ENCODE assay signal across 15 cellular contexts in genomic region chr16:52498640-52499039, GRCh38. TPM values are rescaled to one million over a fixed set of nuclear protein-coding genes. Genes with fewer than 3 reads are reported as not detected.
DNase-seq lines count a peak whose midpoint lies in the region; ATAC-seq and TF ChIP-seq lines count a peak whose summit lies in the region.
"Had no signal": no experiment of that assay in that cellular context is flagged by ENCODE, and none has a peak within 500 bp of the region (broad histone marks: within the 10 kb centered on the region; RNA-seq: fewer than 3 reads in every experiment).

No MANE protein-coding gene starts in this region.

- peaks cover 0 to 3% (median 0%) of the 10 kb centered on the region in 45 donors for H3K27me3 ChIP-seq in dorsolateral prefrontal cortex
- H3K27me3 ChIP-seq in mucosa of rectum (ENCODE audit: control insufficient read depth in 2 of 2, insufficient read depth in 2 of 2, low read length in 2 of 2), result no peaks in the 10 kb centered on the region
- H3K27me3 ChIP-seq: right atrium auricular region had no signal

- H3K9me3 ChIP-seq in mucosa of rectum (ENCODE audit: control insufficient read depth in 2 of 2, low read length in 2 of 2), result no peaks in the 10 kb centered on the region
- H3K9me3 ChIP-seq: right atrium auricular region had no signal

- intact Hi-C loops in dorsolateral prefrontal cortex (cut with DNase I), result loop anchor here in 1 of 2 donors (10.0 kb wide), 1 partner anchor 434 kb away; no protein-coding TSS in a partner anchor

- H3K9ac ChIP-seq in mucosa of rectum (ENCODE audit: low read depth in 1 of 2, low read length in 2 of 2), result no peak overlapping the region

- peak; percentile 87 for DNase-seq in DMS53 (lab: John Stamatoyannopoulos, UW)
- DNase-seq in NCI-H345 treated with DMSO at 0.1 percent for 48 hours (lab: John Stamatoyannopoulos, UW; ENCODE audit: unreplicated experiment), result peak; percentile 30
- DNase-seq in dorsolateral prefrontal cortex, result peak in 4 of 10 donors; percentile 24 to 45 (median 38)
- DNase-seq in 8988T, result no peak
- DNase-seq in amniotic stem cell (lab: John Stamatoyannopoulos, UW), result no peak
- DNase-seq in activated CD8-positive, alpha-beta memory T cell treated with anti-CD3 and anti-CD28 coated beads, Interleukin-2, amount 50 U/mL, for 48 hours, result no peak
- DNase-seq: activated CD4-positive, alpha-beta T cell treated with anti-CD3 and anti-CD28 coated beads for 4 hours; activated T-cell treated with anti-CD3 and anti-CD28 coated beads, Interleukin-2, amount 50 U/mL, for 24 hours; dermis blood vessel endothelial cell; NCI-H2171 had no signal

- no peak for ATAC-seq in GM18519 (IDR thresholded peaks at IDR 0.05; ENCODE audit: low FRiP score, unreplicated experiment)

- no peak for TF ChIP-seq CTCF in dorsolateral prefrontal cortex (IDR thresholded peaks at IDR 0.05 in 54 of 56, conservative IDR thresholded peaks at IDR 0.05 in 2 of 56; ENCODE audit: low read depth in 1 of 56, partially characterized antibody in 56 of 56)

- H3K4me3 ChIP-seq in dorsolateral prefrontal cortex, result peak overlapping the region in 48 of 59 donors; percentile 0 to 52 (median 31)
- peak overlapping the region in 1 of 2 donors; percentile 15 for H3K4me3 ChIP-seq in mucosa of rectum (ENCODE audit: low read length in 2 of 2)
- H3K4me3 ChIP-seq: right atrium auricular region had no signal

- H3K27ac ChIP-seq in dorsolateral prefrontal cortex (peak overlapping the region in 56 of 59 donors; percentile 9 to 91 (median 77)), mucosa of rectum (ENCODE audit: low read depth in 2 of 2, low read length in 2 of 2) (peak overlapping the region; percentile 48 to 60)
- H3K27ac ChIP-seq: right atrium auricular region, RWPE1 had no signal

- H3K4me1 ChIP-seq in mucosa of rectum (ENCODE audit: control insufficient read depth in 2 of 2, insufficient read depth in 2 of 2, low read length in 2 of 2), result peaks cover 28 to 43% of the 10 kb centered on the region in 2 donors
- H3K4me1 ChIP-seq: right atrium auricular region had no signal

- no peaks in the 10 kb centered on the region for H3K36me3 ChIP-seq in mucosa of rectum (ENCODE audit: control insufficient read depth in 2 of 2, insufficient read depth in 2 of 2, low read length in 2 of 2)
- H3K36me3 ChIP-seq: right atrium auricular region had no signal

RNA-seq across cellular contexts. Expression of gene TOX3, which starts 48.3 kb away (rescaled TPM):
- total RNA-seq in dorsolateral prefrontal cortex, result 10 to 100 TPM in 6 of 120 experiments, 1 to 10 TPM in 114; 2.1 to 13.9 (median 6.0) TPM
- total RNA-seq: right atrium auricular region; T-helper 2 cell treated with Interferon-gamma antibody and Interleukin-4, amounts not matched to agents 100 ng/mL and 5 ng/mL, for 36 hours had no signal

Comparison
In these comparisons a context has a peak if more than half of its experiments do, and no peak if none do; other contexts are left out.
1. DNase-seq: peak in DMS53 (single experiment) and NCI-H345 treated with DMSO at 0.1 percent for 48 hours (single experiment); none in 8988T (single experiment), amniotic stem cell (single experiment) and activated CD8-positive, alpha-beta memory T cell treated with anti-CD3 and anti-CD28 coated beads, Interleukin-2, amount 50 U/mL, for 48 hours (single experiment).